In genomic region chr15:69303337-69304175, GRCh38 we compare ENCODE assay signal across 14 cellular contexts. TPM values are rescaled to one million over a fixed set of nuclear protein-coding genes. Genes with fewer than 3 reads are reported as not detected.
DNase-seq lines count a peak whose midpoint lies in the region; FAIRE-seq and TF ChIP-seq lines count a peak whose summit lies in the region.
"Had no signal": no experiment of that assay in that cellular context is flagged by ENCODE, and none has a peak within 500 bp of the region (broad histone marks: within the 10 kb centered on the region; RNA-seq: fewer than 3 reads in every experiment).

No MANE protein-coding gene starts in this region.

- H3K79me1 ChIP-seq in H1 (ENCODE audit: low read depth, low read length): peaks cover 3% of the 10 kb centered on the region

- no peak overlapping the region for H3K27ac ChIP-seq in H1 (ENCODE audit: low read depth, low read length)
- H3K27ac ChIP-seq: thoracic aorta had no signal

- H3K23me2 ChIP-seq in H1 (ENCODE audit: low read depth, low read length): peaks cover 12% of the 10 kb centered on the region; the same call in 1 of the 2 replicates

- H2BK20ac ChIP-seq in H1 (ENCODE audit: low read length): no peak overlapping the region

- no peak overlapping the region for H2BK5ac ChIP-seq in H1 (ENCODE audit: low read depth, low read length)

- TF ChIP-seq CTCF in GM12874 (IDR thresholded peaks at IDR 0.05; ENCODE audit: insufficient read depth, low read depth, low read length) (peak; percentile 21; the same call in 1 of the 2 replicates), H1 (IDR thresholded peaks at IDR 0.05; ENCODE audit: control extremely low read depth in 1 of 3, insufficient read depth in 1 of 3, low read depth in 1 of 3, low read length in 3 of 3) (peak in 2 of 3 experiments; percentile 40 to 47; a peak in 3 of 4 replicates), progenitor cell of endocrine pancreas (IDR thresholded peaks at IDR 0.05; ENCODE audit: unreplicated experiment) (peak; percentile 33)

- POLR2A ChIA-PET in H1 (lab: Charles Lee; ENCODE audit: partially characterized antibody): no interaction called here
- POLR2A ChIA-PET in activated CD4-positive, alpha-beta memory T cell treated with anti-CD3 and anti-CD28 coated beads for 36 hours (lab: Charles Lee): no interaction called here

- no peak overlapping the region for H3K27ac Mint-ChIP-seq in progenitor cell of endocrine pancreas
- H3K27ac Mint-ChIP-seq in activated CD4-positive, alpha-beta memory T cell treated with anti-CD3 and anti-CD28 coated beads for 36 hours: no peak overlapping the region
- H3K27ac Mint-ChIP-seq: brain had no signal

- no peak overlapping the region for H2BK120ac ChIP-seq in H1 (replicated peaks; ENCODE audit: low read depth, low read length)

- H3K18ac ChIP-seq in H1 (ENCODE audit: extremely low read depth, low read length): no peak overlapping the region

- H3K23ac ChIP-seq in H1 (ENCODE audit: insufficient read length): no peak overlapping the region

- H3K27me3 Mint-ChIP-seq in progenitor cell of endocrine pancreas: peaks cover 11% of the 10 kb centered on the region
- H3K27me3 Mint-ChIP-seq in activated CD4-positive, alpha-beta memory T cell treated with anti-CD3 and anti-CD28 coated beads for 36 hours: peaks cover 37% of the 10 kb centered on the region

- H3K36me3 Mint-ChIP-seq in progenitor cell of endocrine pancreas (ENCODE audit: insufficient read depth): peaks cover 14% of the 10 kb centered on the region
- no peaks in the 10 kb centered on the region for H3K36me3 Mint-ChIP-seq in activated CD4-positive, alpha-beta memory T cell treated with anti-CD3 and anti-CD28 coated beads for 36 hours
- H3K36me3 Mint-ChIP-seq: brain had no signal

- H3K4me1 ChIP-seq in H1 (replicated peaks in 1 of 4; ENCODE audit: control insufficient read depth in 3 of 4, insufficient read depth in 4 of 4, low read length in 3 of 4): peaks cover 4 to 18% (median 10%) of the 10 kb centered on the region in 4 experiments

- peaks cover 5 to 21% (median 13%) of the 10 kb centered on the region in 4 experiments; a peak in 6 of 7 replicates for H3K27me3 ChIP-seq in H1 (replicated peaks in 1 of 4; ENCODE audit: control insufficient read depth in 3 of 4, extremely low read depth in 1 of 4, insufficient read depth in 3 of 4, low read length in 3 of 4)

- H3K9me3 Mint-ChIP-seq in progenitor cell of endocrine pancreas (ENCODE audit: low read depth): peaks cover 3% of the 10 kb centered on the region
- no peaks in the 10 kb centered on the region for H3K9me3 Mint-ChIP-seq in activated CD4-positive, alpha-beta memory T cell treated with anti-CD3 and anti-CD28 coated beads for 36 hours

- no peak overlapping the region for H3K4me3 ChIP-seq in H1 (ENCODE audit: extremely low read depth in 1 of 4, insufficient read depth in 2 of 4, low read depth in 3 of 4, low read length in 4 of 4)
- H3K4me3 ChIP-seq: thoracic aorta had no signal

- no peak overlapping the region for H3K9ac ChIP-seq in H1 (replicated peaks in 1 of 4; ENCODE audit: extremely low read depth in 1 of 4, low read depth in 3 of 4, low read length in 3 of 4)

- 69% methylated on average over 6 of the region's 6 CpGs; no CpG with 5 or more reads in 1 of the 2 experiments for WGBS in H1 (ENCODE audit: extremely low coverage in 1 of 2, insufficient coverage in 1 of 2, insufficient read length in 1 of 2, insufficient replicate concordance in 2 of 2, low coverage in 1 of 2, low lambda C conversion rate in 2 of 2, missing lambda C conversion rate in 1 of 2), 2 experiments

- H3K4ac ChIP-seq in H1 (replicated peaks; ENCODE audit: insufficient read length, low read depth, low read length): no peak overlapping the region

- no peak for TF ChIP-seq POLR2A in H1 (IDR thresholded peaks at IDR 0.05; ENCODE audit: control extremely low read depth in 1 of 2, low read depth in 2 of 2, low read length in 2 of 2)

- H4K20me1 ChIP-seq in H1 (replicated peaks in 1 of 2; ENCODE audit: control insufficient read depth in 1 of 2, insufficient read depth in 2 of 2, low read length in 2 of 2): no peaks in the 10 kb centered on the region

- peak; percentile 71 for FAIRE-seq in H1 (lab: Jason Lieb, UNC)

- H3K4me2 ChIP-seq in H1 (ENCODE audit: insufficient read depth in 1 of 2, low read depth in 2 of 2, low read length in 2 of 2): no peak overlapping the region

- no peaks in the 10 kb centered on the region for H3K9me3 ChIP-seq in H1 (ENCODE audit: insufficient read depth in 2 of 2, low read depth in 1 of 2, low read length in 1 of 2)
- H3K9me3 ChIP-seq: thoracic aorta had no signal

- DNase-seq in NCI-H69 (lab: John Stamatoyannopoulos, UW) (peak; percentile 10), H1 (ENCODE audit: low read depth in 1 of 2, low spot score in 2 of 2) (no peak), progenitor cell of endocrine pancreas (ENCODE audit: low spot score, unreplicated experiment) (no peak), activated T-cell treated with anti-CD3 and anti-CD28 coated beads for 4 hours (no peak), NCI-H2081 (lab: John Stamatoyannopoulos, UW) (no peak)
- no peak for DNase-seq in activated naive CD4-positive, alpha-beta T cell (lab: John Stamatoyannopoulos, UW)
- DNase-seq in activated CD4-positive, alpha-beta memory T cell treated with anti-CD3 and anti-CD28 coated beads for 36 hours: no peak
- DNase-seq: hypothalamus, NCI-H1436 treated with DMSO at 0.1 percent for 48 hours, SHP77 treated with DMSO at 0.1 percent for 48 hours had no signal

- H2BK15ac ChIP-seq in H1 (ENCODE audit: low read length): no peak overlapping the region

- CTCF ChIA-PET in H1 (lab: Charles Lee; ENCODE audit: partially characterized antibody): interaction anchor here (0.5 to 4.2 kb wide), 36 partner anchors 10 to 273 kb away, joined by 3 to 26 read pairs (median 3); no protein-coding TSS in a partner anchor
- CTCF ChIA-PET in activated CD4-positive, alpha-beta memory T cell treated with anti-CD3 and anti-CD28 coated beads for 36 hours (lab: Charles Lee): interaction anchor here (1.5 kb wide), 1 partner anchor 12 kb away, joined by 3 read pairs; no protein-coding TSS in a partner anchor

- H4K5ac ChIP-seq in H1 (ENCODE audit: insufficient read length, low read depth, low read length): no peak overlapping the region

- no peak overlapping the region for H3K56ac ChIP-seq in H1 (replicated peaks; ENCODE audit: insufficient read length, low read depth, low read length)

- H2AK5ac ChIP-seq in H1 (ENCODE audit: low read depth, low read length): no peak overlapping the region

- no peaks in the 10 kb centered on the region; a peak in 1 of 4 replicates for H3K79me2 ChIP-seq in H1 (ENCODE audit: control insufficient read depth in 1 of 2, insufficient read depth in 2 of 2, low read length in 2 of 2)

- no peak overlapping the region for H4K91ac ChIP-seq in H1 (replicated peaks; ENCODE audit: insufficient read length, low read length)

- no peak overlapping the region for H2BK12ac ChIP-seq in H1 (ENCODE audit: low read depth, low read length)

- H3K4me3 Mint-ChIP-seq in progenitor cell of endocrine pancreas (ENCODE audit: low read depth): no peak overlapping the region
- H3K4me3 Mint-ChIP-seq in activated CD4-positive, alpha-beta memory T cell treated with anti-CD3 and anti-CD28 coated beads for 36 hours: no peak overlapping the region
- H3K4me3 Mint-ChIP-seq: brain had no signal

- no peak overlapping the region for H4K8ac ChIP-seq in H1 (ENCODE audit: extremely low read depth, insufficient read depth, low read length)

- H3K14ac ChIP-seq in H1 (ENCODE audit: insufficient read length): no peak overlapping the region

- peak; percentile 31 to 53; a peak in 1 of 4 replicates for TF ChIP-seq RAD21 in H1 (IDR thresholded peaks at IDR 0.05 in 1 of 2, conservative IDR thresholded peaks at IDR 0.05 in 1 of 2; ENCODE audit: low read depth in 2 of 2, low read length in 2 of 2)

- H3K4me1 Mint-ChIP-seq in progenitor cell of endocrine pancreas (ENCODE audit: low read depth): peaks cover 9% of the 10 kb centered on the region
- H3K4me1 Mint-ChIP-seq in activated CD4-positive, alpha-beta memory T cell treated with anti-CD3 and anti-CD28 coated beads for 36 hours (ENCODE audit: low read depth): no peaks in the 10 kb centered on the region

- no peak overlapping the region for H2AFZ ChIP-seq in H1 (ENCODE audit: low read length)

- TF ChIP-seq EP300 in H1 (IDR thresholded peaks at IDR 0.05; ENCODE audit: borderline replicate concordance in 1 of 2, low read depth in 2 of 2, low read length in 2 of 2): no peak

- intact Hi-C loops in activated CD4-positive, alpha-beta memory T cell treated with anti-CD3 and anti-CD28 coated beads for 36 hours (cut with micrococcal nuclease): no loop called here

- H3K36me3 ChIP-seq in H1 (ENCODE audit: control insufficient read depth in 2 of 4, insufficient read depth in 4 of 4, low read length in 3 of 4): no peaks in the 10 kb centered on the region; a peak in 4 of 8 replicates
- H3K36me3 ChIP-seq: thoracic aorta had no signal

TF ChIP-seq in H1, 55 proteins besides CTCF, POLR2A, EP300 and RAD21:
- no peak for TF ChIP-seq TBP (IDR thresholded peaks at IDR 0.05; ENCODE audit: low read depth, low read length)
- no peak for TF ChIP-seq ZNF274 (IDR thresholded peaks at IDR 0.05; ENCODE audit: borderline replicate concordance, extremely low read depth, low read length)

RNA-seq across cellular contexts. Expression of gene PAQR5, which starts 4.8 kb away (rescaled TPM):
- 7.8 and 8.7 TPM in 2 replicates for total RNA-seq in H1 (2021; fragmentation: NEBNext Ultra II Directional; extraction: Animal tissue kit (Norgen Biotek cat#: 25700))
- 15.8 and 18.1 TPM in 2 replicates for polyA plus RNA-seq in H1 (2011; rRNA removed)
- polyA plus RNA-seq in H1 (2011; cell fraction: cytosol; rRNA removed): 10.0 TPM
- polyA plus RNA-seq in H1 (2011; cell fraction: nucleus; rRNA removed): 17.0 TPM
- polyA plus RNA-seq in H1 (2012, experiment 1 of 2): 5.8 to 8.4 TPM (median 7.3 TPM) in 4 replicates
- 4.3 TPM for polyA plus RNA-seq in H1 (2012, experiment 2 of 2)
- 9.2 TPM for polyA plus RNA-seq in H1 (2013, experiment 1 of 2)
- polyA plus RNA-seq in H1 (2013, experiment 2 of 2): 9.5 TPM
- polyA minus RNA-seq in H1 (2011; rRNA and poly(A)+ RNA removed): 64.9 and 76.4 TPM in 2 replicates
- 8.6 TPM for polyA minus RNA-seq in H1 (2011; cell fraction: cytosol; rRNA and poly(A)+ RNA removed)
- 15.0 TPM for polyA minus RNA-seq in H1 (2011; cell fraction: nucleus; rRNA and poly(A)+ RNA removed)
- 12.6 and 14.6 TPM in 2 replicates for total RNA-seq in progenitor cell of endocrine pancreas
- under 1 TPM; 0.10 to 0.15 TPM for total RNA-seq in activated CD4-positive, alpha-beta memory T cell treated with anti-CD3 and anti-CD28 coated beads for 36 hours
- polyA plus RNA-seq: neural cell had no signal
